In genomic region chr3:46541856-46542255, GRCh38 we compare ENCODE assay signal across 1 cellular context.
TF ChIP-seq lines count a peak whose summit lies in the region.

No MANE protein-coding gene starts in this region.

TF ChIP-seq in GM23338, 12 proteins besides CTCF, POLR2A, EP300 and RAD21 (continued from another document):
- TF ChIP-seq, protein P1, sequence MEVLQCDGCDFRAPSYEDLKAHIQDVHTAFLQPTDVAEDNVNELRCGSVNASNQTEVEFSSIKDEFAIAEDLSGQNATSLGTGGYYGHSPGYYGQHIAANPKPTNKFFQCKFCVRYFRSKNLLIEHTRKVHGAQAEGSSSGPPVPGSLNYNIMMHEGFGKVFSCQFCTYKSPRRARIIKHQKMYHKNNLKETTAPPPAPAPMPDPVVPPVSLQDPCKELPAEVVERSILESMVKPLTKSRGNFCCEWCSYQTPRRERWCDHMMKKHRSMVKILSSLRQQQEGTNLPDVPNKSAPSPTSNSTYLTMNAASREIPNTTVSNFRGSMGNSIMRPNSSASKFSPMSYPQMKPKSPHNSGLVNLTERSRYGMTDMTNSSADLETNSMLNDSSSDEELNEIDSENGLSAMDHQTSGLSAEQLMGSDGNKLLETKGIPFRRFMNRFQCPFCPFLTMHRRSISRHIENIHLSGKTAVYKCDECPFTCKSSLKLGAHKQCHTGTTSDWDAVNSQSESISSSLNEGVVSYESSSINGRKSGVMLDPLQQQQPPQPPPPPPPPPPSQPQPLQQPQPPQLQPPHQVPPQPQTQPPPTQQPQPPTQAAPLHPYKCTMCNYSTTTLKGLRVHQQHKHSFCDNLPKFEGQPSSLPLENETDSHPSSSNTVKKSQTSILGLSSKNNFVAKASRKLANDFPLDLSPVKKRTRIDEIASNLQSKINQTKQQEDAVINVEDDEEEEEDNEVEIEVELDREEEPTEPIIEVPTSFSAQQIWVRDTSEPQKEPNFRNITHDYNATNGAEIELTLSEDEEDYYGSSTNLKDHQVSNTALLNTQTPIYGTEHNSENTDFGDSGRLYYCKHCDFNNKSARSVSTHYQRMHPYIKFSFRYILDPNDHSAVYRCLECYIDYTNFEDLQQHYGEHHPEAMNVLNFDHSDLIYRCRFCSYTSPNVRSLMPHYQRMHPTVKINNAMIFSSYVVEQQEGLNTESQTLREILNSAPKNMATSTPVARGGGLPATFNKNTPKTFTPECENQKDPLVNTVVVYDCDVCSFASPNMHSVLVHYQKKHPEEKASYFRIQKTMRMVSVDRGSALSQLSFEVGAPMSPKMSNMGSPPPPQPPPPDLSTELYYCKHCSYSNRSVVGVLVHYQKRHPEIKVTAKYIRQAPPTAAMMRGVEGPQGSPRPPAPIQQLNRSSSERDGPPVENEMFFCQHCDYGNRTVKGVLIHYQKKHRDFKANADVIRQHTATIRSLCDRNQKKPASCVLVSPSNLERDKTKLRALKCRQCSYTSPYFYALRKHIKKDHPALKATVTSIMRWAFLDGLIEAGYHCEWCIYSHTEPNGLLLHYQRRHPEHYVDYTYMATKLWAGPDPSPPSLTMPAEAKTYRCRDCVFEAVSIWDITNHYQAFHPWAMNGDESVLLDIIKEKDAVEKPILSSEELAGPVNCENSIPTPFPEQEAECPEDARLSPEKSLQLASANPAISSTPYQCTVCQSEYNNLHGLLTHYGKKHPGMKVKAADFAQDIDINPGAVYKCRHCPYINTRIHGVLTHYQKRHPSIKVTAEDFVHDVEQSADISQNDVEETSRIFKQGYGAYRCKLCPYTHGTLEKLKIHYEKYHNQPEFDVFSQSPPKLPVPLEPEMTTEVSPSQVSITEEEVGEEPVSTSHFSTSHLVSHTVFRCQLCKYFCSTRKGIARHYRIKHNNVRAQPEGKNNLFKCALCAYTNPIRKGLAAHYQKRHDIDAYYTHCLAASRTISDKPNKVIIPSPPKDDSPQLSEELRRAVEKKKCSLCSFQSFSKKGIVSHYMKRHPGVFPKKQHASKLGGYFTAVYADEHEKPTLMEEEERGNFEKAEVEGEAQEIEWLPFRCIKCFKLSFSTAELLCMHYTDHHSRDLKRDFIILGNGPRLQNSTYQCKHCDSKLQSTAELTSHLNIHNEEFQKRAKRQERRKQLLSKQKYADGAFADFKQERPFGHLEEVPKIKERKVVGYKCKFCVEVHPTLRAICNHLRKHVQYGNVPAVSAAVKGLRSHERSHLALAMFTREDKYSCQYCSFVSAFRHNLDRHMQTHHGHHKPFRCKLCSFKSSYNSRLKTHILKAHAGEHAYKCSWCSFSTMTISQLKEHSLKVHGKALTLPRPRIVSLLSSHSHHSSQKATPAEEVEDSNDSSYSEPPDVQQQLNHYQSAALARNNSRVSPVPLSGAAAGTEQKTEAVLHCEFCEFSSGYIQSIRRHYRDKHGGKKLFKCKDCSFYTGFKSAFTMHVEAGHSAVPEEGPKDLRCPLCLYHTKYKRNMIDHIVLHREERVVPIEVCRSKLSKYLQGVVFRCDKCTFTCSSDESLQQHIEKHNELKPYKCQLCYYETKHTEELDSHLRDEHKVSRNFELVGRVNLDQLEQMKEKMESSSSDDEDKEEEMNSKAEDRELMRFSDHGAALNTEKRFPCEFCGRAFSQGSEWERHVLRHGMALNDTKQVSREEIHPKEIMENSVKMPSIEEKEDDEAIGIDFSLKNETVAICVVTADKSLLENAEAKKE (CRISPR knock-in tag; IDR thresholded peaks at IDR 0.05): no peak
- TF ChIP-seq, protein P2, sequence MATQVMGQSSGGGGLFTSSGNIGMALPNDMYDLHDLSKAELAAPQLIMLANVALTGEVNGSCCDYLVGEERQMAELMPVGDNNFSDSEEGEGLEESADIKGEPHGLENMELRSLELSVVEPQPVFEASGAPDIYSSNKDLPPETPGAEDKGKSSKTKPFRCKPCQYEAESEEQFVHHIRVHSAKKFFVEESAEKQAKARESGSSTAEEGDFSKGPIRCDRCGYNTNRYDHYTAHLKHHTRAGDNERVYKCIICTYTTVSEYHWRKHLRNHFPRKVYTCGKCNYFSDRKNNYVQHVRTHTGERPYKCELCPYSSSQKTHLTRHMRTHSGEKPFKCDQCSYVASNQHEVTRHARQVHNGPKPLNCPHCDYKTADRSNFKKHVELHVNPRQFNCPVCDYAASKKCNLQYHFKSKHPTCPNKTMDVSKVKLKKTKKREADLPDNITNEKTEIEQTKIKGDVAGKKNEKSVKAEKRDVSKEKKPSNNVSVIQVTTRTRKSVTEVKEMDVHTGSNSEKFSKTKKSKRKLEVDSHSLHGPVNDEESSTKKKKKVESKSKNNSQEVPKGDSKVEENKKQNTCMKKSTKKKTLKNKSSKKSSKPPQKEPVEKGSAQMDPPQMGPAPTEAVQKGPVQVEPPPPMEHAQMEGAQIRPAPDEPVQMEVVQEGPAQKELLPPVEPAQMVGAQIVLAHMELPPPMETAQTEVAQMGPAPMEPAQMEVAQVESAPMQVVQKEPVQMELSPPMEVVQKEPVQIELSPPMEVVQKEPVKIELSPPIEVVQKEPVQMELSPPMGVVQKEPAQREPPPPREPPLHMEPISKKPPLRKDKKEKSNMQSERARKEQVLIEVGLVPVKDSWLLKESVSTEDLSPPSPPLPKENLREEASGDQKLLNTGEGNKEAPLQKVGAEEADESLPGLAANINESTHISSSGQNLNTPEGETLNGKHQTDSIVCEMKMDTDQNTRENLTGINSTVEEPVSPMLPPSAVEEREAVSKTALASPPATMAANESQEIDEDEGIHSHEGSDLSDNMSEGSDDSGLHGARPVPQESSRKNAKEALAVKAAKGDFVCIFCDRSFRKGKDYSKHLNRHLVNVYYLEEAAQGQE (IDR thresholded peaks at IDR 0.05; ENCODE audit: unreplicated experiment): no peak
- TF ChIP-seq ETS1 (IDR thresholded peaks at IDR 0.05) (no peak), EZH2 (IDR thresholded peaks at IDR 0.05; ENCODE audit: low read depth, unreplicated experiment) (no peak), NANOG (IDR thresholded peaks at IDR 0.05; ENCODE audit: borderline replicate concordance) (no peak), ZNF114 (CRISPR knock-in tag; IDR thresholded peaks at IDR 0.05) (no peak)
